30 cellular contexts compared by ENCODE assay signal in genomic region chr9:113928269-113928668, GRCh38.
"Had no signal": no experiment of that assay in that cellular context is flagged by ENCODE, and none has a peak within 500 bp of the region (broad histone marks: within the 10 kb centered on the region; RNA-seq: fewer than 3 reads in every experiment).

No MANE protein-coding gene starts in this region.

- H3K36me3 ChIP-seq: lower lobe of right lung, pancreas, prostate gland, stomach, thyroid gland, transverse colon, upper lobe of left lung, vagina had no signal

- H3K9me3 ChIP-seq: pancreas, prostate gland, testis, thyroid gland, vagina had no signal

- H3K4me3 ChIP-seq: hepatocyte, lower lobe of right lung, pancreas, prostate gland, skin epidermis, stomach, testis, thyroid gland, transverse colon, upper lobe of left lung, vagina had no signal

- H3K4me1 ChIP-seq: prostate gland, testis, transverse colon, vagina had no signal

- H3K27me3 ChIP-seq: hepatocyte, pancreas, stomach, testis, thyroid gland, transverse colon, upper lobe of left lung, vagina had no signal

- H3K4me2 ChIP-seq: hepatocyte had no signal

- FAIRE-seq: pancreas had no signal

- DNase-seq: islet precursor cell; kidney glomerular epithelial cell; left cardiac atrium; lower lobe of right lung; mammary epithelial cell; mesendoderm; naive B cell; natural killer cell; nucleus accumbens; pancreas; posterior cingulate gyrus; retina; right cardiac atrium; stimulated activated CD4-positive, alpha-beta T cell treated with anti-CD3 and anti-CD28 coated beads, Interleukin-12 subunit alpha, Interleukin-12 subunit beta, amount 100 ng/mL, for 4 hours; stimulated activated CD4-positive, alpha-beta T cell treated with anti-CD3 and anti-CD28 coated beads, Interleukin-15, amount 100 ng/mL, for 24 hours; stimulated activated CD4-positive, alpha-beta T cell treated with anti-CD3 and anti-CD28 coated beads, Interleukin-2, amount 100 ng/mL, for 24 hours; stimulated activated CD4-positive, alpha-beta T cell treated with anti-CD3 and anti-CD28 coated beads, Interleukin-4, amount 100 ng/mL, for 1 hour; stimulated activated naive B cell treated with anti-CD40 and anti-IgM and Interleukin-4, amounts not matched to agents 10 μg/mL and 1 μg/mL and 100 μg/mL, for 72 hours; stimulated activated naive CD8-positive, alpha-beta T cell treated with anti-CD3 and anti-CD28 coated beads, Interleukin-15, Interleukin-2, amounts not matched to agents 100 U/mL and 50 U/mL, for 24 hours; stomach; testis; thyroid gland; transverse colon; upper lobe of left lung had no signal

- H2AFZ ChIP-seq: hepatocyte had no signal

- ATAC-seq: left cardiac atrium; left lobe of liver; lower lobe of right lung; natural killer cell; pancreas; right cardiac atrium; sciatic nerve; stimulated activated naive B cell treated with anti-CD40 and anti-IgM and Interleukin-4, amounts not matched to agents 10 μg/mL and 1 μg/mL and 100 μg/mL, for 72 hours; stimulated activated naive CD8-positive, alpha-beta T cell treated with anti-CD3 and anti-CD28 coated beads, Interleukin-15, Interleukin-2, amounts not matched to agents 100 U/mL and 50 U/mL, for 24 hours had no signal

- H3K27ac ChIP-seq: hepatocyte, lower lobe of right lung, pancreas, prostate gland, skin epidermis, stomach, testis, thyroid gland, transverse colon, upper lobe of left lung, vagina had no signal
